ENCODE assay signal across 8 cellular contexts in genomic region chr6:26659360-26660095, GRCh38. TPM values are rescaled to one million over a fixed set of nuclear protein-coding genes. Genes with fewer than 3 reads are reported as not detected.
DNase-seq lines count a peak whose midpoint lies in the region; ATAC-seq and TF ChIP-seq lines count a peak whose summit lies in the region.
"Not testable (repeated sequence)": the region's sequence is repeated elsewhere in the genome, so short reads cannot be mapped to it uniquely, and the experiment has no call there.

Gene ZNF322, minus strand, starts transcription at chr6:26659746. Its CDS starts 21,193 bp downstream, at chr6:26638553.

- peak; percentile 68; the same call in 1 of the 2 replicates for TF ChIP-seq POLR2A in IMR-90 (IDR thresholded peaks at IDR 0.05; ENCODE audit: low read depth, low read length)

- dilution Hi-C loops in IMR-90 (cut with HindIII; ENCODE audit: low sequenced_read_pairs, unreplicated experiment) = not testable (repeated sequence)

- H3K27ac ChIP-seq in IMR-90 (ENCODE audit: insufficient read depth, low read length) = peak within 1 kb of the TSS; percentile 94
- H3K27ac ChIP-seq in epithelial cell of prostate = peak within 1 kb of the TSS; percentile 74

- 0% methylated on average over 1 of the region's 50 CpGs; no CpG with 5 or more reads in 1 of the 2 experiments for WGBS in IMR-90 (ENCODE audit: extremely low coverage in 2 of 2, insufficient read length in 1 of 2), 2 experiments

- H3K4me3 ChIP-seq in IMR-90 (ENCODE audit: insufficient read depth, low read depth, low read length) (peak within 1 kb of the TSS; percentile 87), mucosa of descending colon (peak within 1 kb of the TSS; percentile 38)

- not testable (repeated sequence) for TF ChIP-seq RAD21 in IMR-90 (IDR thresholded peaks at IDR 0.05; ENCODE audit: low read length)

- peak within 1 kb of the TSS; percentile 94 for H2AK9ac ChIP-seq in IMR-90 (replicated peaks; ENCODE audit: low read depth, low read length, poor library complexity)

- H2BK20ac ChIP-seq in IMR-90 (ENCODE audit: low read depth, low read length) = not testable (repeated sequence)

- peak; percentile 98 for DNase-seq in DMS 273 (lab: John Stamatoyannopoulos, UW; ENCODE audit: unreplicated experiment)
- peak; percentile 90 for DNase-seq in IMR-90
- DNase-seq in OCI-M1 (lab: John Stamatoyannopoulos, UW) = peak; percentile 98
- peak; percentile 79 for DNase-seq in activated T-cell treated with anti-CD3 and anti-CD28 coated beads for 4 hours
- DNase-seq in epithelial cell of prostate (ENCODE audit: low read depth, low spot score) = peak; percentile 40
- DNase-seq in mucosa of descending colon = peak; percentile 96 to 97 (median 96)
- DNase-seq in stimulated activated CD8-positive, alpha-beta memory T cell treated with anti-CD3 and anti-CD28 coated beads, Interleukin-4, amount 100 ng/mL, for 24 hours (ENCODE audit: low read depth) = peak; percentile 88

- H3K9me1 ChIP-seq in IMR-90 (ENCODE audit: insufficient read depth, low read length) = not testable (repeated sequence)

- POLR2A ChIA-PET in IMR-90 (lab: Charles Lee; ENCODE audit: unreplicated experiment) = interaction anchor here (0.6 kb wide), 1 partner anchor 495 kb away, joined by 3 read pairs; no protein-coding TSS in a partner anchor

- H3K4me2 ChIP-seq in IMR-90 (ENCODE audit: low read depth, low read length) = peak within 1 kb of the TSS; percentile 94

- not testable (repeated sequence) for H2BK15ac ChIP-seq in IMR-90 (ENCODE audit: low read depth, low read length)

- H2BK120ac ChIP-seq in IMR-90 (ENCODE audit: low read depth, low read length) = peak within 1 kb of the TSS; percentile 30; the same call in 1 of the 2 replicates

- peak within 1 kb of the TSS; percentile 96 for H4K5ac ChIP-seq in IMR-90 (ENCODE audit: low read depth, low read length)

- H4K20me1 ChIP-seq in IMR-90 (ENCODE audit: insufficient read depth, low read length) = not testable (repeated sequence)

- H3K4me1 ChIP-seq in IMR-90 (ENCODE audit: control insufficient read depth, insufficient read depth, low read length) = not testable (repeated sequence)
- H3K4me1 ChIP-seq in mucosa of descending colon (ENCODE audit: low read depth) = peaks cover 14% of the 10 kb centered on the region

- peak within 1 kb of the TSS; percentile 84 for H4K91ac ChIP-seq in IMR-90 (ENCODE audit: insufficient read depth, low read depth, low read length)

- H3K4ac ChIP-seq in IMR-90 (ENCODE audit: low read depth, low read length) = peak within 1 kb of the TSS; percentile 97

- not testable (repeated sequence) for H3K36me3 ChIP-seq in IMR-90 (ENCODE audit: control insufficient read depth, insufficient read depth, low read length); mucosa of descending colon (ENCODE audit: low read depth)

- in situ Hi-C loops in IMR-90 (cut with MboI; ENCODE audit: low sequenced_read_pairs) = not testable (repeated sequence)

- peaks cover 11% of the 10 kb centered on the region in 2 experiments for H3K79me1 ChIP-seq in IMR-90 (ENCODE audit: low read depth in 1 of 2, low read length in 2 of 2)

- H3K27me3 ChIP-seq in IMR-90 (ENCODE audit: control insufficient read depth, insufficient read depth, low read length) = not testable (repeated sequence)

- H3K9ac ChIP-seq in IMR-90 (ENCODE audit: low read depth, low read length) = peak within 1 kb of the TSS; percentile 100

- TF ChIP-seq CTCF in IMR-90 (conservative IDR thresholded peaks at IDR 0.05; ENCODE audit: low read depth, low read length); mucosa of descending colon (IDR thresholded peaks at IDR 0.05): not testable (repeated sequence)

- not testable (repeated sequence) for BruUV-seq in IMR-90 (replicated peaks; lab: Mats Ljungman, UMichigan)

- not testable (repeated sequence) for H3K9me3 ChIP-seq in IMR-90 (ENCODE audit: control insufficient read depth, insufficient read depth, low read length); mucosa of descending colon

- H3K23ac ChIP-seq in IMR-90 (ENCODE audit: low read depth, low read length) = peak within 1 kb of the TSS; percentile 97

- CTCF ChIA-PET in IMR-90 (lab: Yijun Ruan, JAX) = interaction anchor here (0.6 to 1.0 kb wide), 2 partner anchors 1094 to 1984 kb away, joined by 3 read pairs; no protein-coding TSS in a partner anchor

- not testable (repeated sequence) for H2AK5ac ChIP-seq in IMR-90 (ENCODE audit: low read depth, low read length)

- intact Hi-C loops in IMR-90 (cut with micrococcal nuclease); mucosa of descending colon (cut with DNase I, micrococcal nuclease): not testable (repeated sequence)

- peak within 1 kb of the TSS; percentile 55 to 98; a peak in 3 of 4 replicates for H4K8ac ChIP-seq in IMR-90 (ENCODE audit: low read depth in 2 of 2, low read length in 2 of 2)

- ATAC-seq in GM21528 (IDR thresholded peaks at IDR 0.05; ENCODE audit: low FRiP score, unreplicated experiment) (peak; percentile 99), IMR-90 (ENCODE audit: low read depth) (peak; percentile 99), mucosa of descending colon (peak; percentile 100)

- H3K18ac ChIP-seq in IMR-90 (ENCODE audit: low read depth, low read length) = peak within 1 kb of the TSS; percentile 67

- peak within 1 kb of the TSS; percentile 99 for H2AFZ ChIP-seq in IMR-90 (replicated peaks; ENCODE audit: low read length, poor library complexity)

- peak within 1 kb of the TSS; percentile 99 for H3K14ac ChIP-seq in IMR-90 (replicated peaks; ENCODE audit: low read depth, low read length)

- H2BK5ac ChIP-seq in IMR-90 (ENCODE audit: low read depth, low read length, poor library complexity, severe bottlenecking) = peak within 1 kb of the TSS; percentile 80

- peak within 1 kb of the TSS; percentile 73; the same call in 1 of the 2 replicates for H3K56ac ChIP-seq in IMR-90 (ENCODE audit: extremely low read depth, insufficient read depth, low read length)

TF ChIP-seq in IMR-90, 13 proteins besides CTCF, POLR2A, EP300 and RAD21:
- TF ChIP-seq MAZ (IDR thresholded peaks at IDR 0.05; ENCODE audit: borderline replicate concordance, low read depth, low read length) (peak; percentile 79; the same call in 1 of the 2 replicates), USF2 (IDR thresholded peaks at IDR 0.05; ENCODE audit: low read depth, low read length) (peak; percentile 91)

RNA-seq across cellular contexts. Expression of gene ZNF322, which starts in this region (rescaled TPM):
- 18.9 and 23.3 TPM in 2 replicates for total RNA-seq in IMR-90 (2012; rRNA removed)
- polyA plus RNA-seq in IMR-90 (2012; rRNA removed) = 3.1 and 5.3 TPM in 2 replicates
- polyA plus RNA-seq in IMR-90 (2012; cell fraction: cytosol; rRNA removed) = 0.78 and 0.87 TPM in 2 replicates
- 2.8 and 10.0 TPM in 2 replicates for polyA plus RNA-seq in IMR-90 (2012; cell fraction: nucleus; rRNA removed; ENCODE audit: low replicate concordance)
- 10 to 100 TPM; 17.1 to 33.7 (median 19.0) TPM for total RNA-seq in mucosa of descending colon

Comparison
In these comparisons a context has a peak if more than half of its experiments do, and no peak if none do; other contexts are left out.
1. Peak in every context shown above with its lines: DNase-seq, ATAC-seq, H3K4me3 ChIP-seq and H3K27ac ChIP-seq.
2. DNase-seq: peak in every context shown above with its lines; median percentile 98 in DMS 273; 98 in OCI-M1; 96 in mucosa of descending colon; 90 in IMR-90; 88 in stimulated activated CD8-positive, alpha-beta memory T cell treated with anti-CD3 and anti-CD28 coated beads, Interleukin-4, amount 100 ng/mL, for 24 hours; 79 in activated T-cell treated with anti-CD3 and anti-CD28 coated beads for 4 hours; 40 in epithelial cell of prostate.